8 cellular contexts compared by ENCODE assay signal in the genomic region with DNA sequence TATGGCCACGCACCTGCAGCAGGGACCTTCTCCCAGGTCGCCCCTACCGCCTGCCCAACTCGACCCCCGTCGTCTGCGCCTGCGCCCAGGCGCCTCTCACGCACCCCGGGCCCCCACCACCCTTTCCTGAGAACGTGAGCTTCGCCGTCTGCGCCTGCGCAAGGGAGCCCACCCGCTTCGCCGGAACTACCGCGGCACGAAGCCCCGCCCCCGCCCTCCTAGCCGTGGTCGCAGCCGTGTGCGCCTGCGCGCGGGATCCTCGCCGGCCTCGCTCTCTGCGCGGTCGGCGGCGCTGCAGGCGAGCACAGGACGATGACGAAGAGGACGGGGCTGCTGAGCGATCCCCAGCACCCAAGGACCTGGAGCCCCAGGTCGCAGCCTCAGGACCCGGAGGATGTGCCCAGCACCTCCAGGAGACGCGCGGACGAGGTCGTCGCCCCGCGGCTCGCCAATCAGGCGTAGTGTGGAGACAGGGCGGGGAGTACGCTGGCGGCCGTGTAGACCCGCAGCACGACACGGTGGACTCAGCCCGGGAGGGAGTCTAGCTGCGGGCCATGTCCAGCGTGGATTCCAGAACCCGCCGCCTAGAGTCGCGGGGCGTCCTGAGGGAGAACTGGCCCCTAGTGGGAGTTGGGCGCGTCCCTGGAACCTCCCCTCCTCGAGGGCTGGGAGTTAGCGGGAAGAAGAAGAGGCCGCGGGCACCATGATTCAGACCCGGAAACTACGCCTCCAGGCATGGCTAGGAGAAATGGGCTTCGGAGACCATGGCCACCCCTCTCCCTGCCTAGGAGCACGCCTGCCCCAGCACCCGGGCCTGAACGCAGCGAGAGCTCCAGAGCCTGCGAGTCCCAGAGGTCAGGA.
DNase-seq lines count a peak whose midpoint lies in the region; TF ChIP-seq lines count a peak whose summit lies in the region.

No MANE protein-coding gene starts in this region.

- no peaks in the 10 kb centered on the region for H3K79me1 ChIP-seq in mesendoderm (ENCODE audit: low read length)

- peaks cover 9% of the 10 kb centered on the region for H3K27me3 Mint-ChIP-seq in activated naive CD4-positive, alpha-beta T cell treated with anti-CD3 and anti-CD28 coated beads, Interleukin-2, amount 10 ng/mL, durations not matched to agents 7 days and 5 days

- in situ Hi-C loops in transverse colon (cut with MboI; ENCODE audit: low pct_ligation_motif_present in 1 of 4, low pct_unique_long_range_greater_than_20kb in 1 of 4, low sequenced_read_pairs in 3 of 4), result no loop called here

- peaks cover 8% of the 10 kb centered on the region for H3K4me1 Mint-ChIP-seq in activated naive CD4-positive, alpha-beta T cell treated with anti-CD3 and anti-CD28 coated beads, Interleukin-2, amount 10 ng/mL, durations not matched to agents 7 days and 5 days

- H3K9ac ChIP-seq in mesendoderm (ENCODE audit: low read length), result no peak overlapping the region

- H3K4me3 ChIP-seq in AG10803 (ENCODE audit: low read length) (peak overlapping the region; percentile 71), transverse colon (peak overlapping the region; percentile 43 to 53 (median 46)), mesendoderm (ENCODE audit: low read length) (no peak overlapping the region)

- H4K8ac ChIP-seq in mesendoderm (ENCODE audit: low read depth, low read length), result no peak overlapping the region

- no peaks in the 10 kb centered on the region for H3K36me3 ChIP-seq in transverse colon
- H3K36me3 ChIP-seq in mesendoderm (ENCODE audit: control insufficient read depth, insufficient read depth, low read length), result no peaks in the 10 kb centered on the region

- TF ChIP-seq EP300 in transverse colon (IDR thresholded peaks at IDR 0.05; ENCODE audit: low read depth), result no peak

- H2AK5ac ChIP-seq in mesendoderm (ENCODE audit: low read length), result no peak overlapping the region

- H3K36me3 Mint-ChIP-seq in activated naive CD4-positive, alpha-beta T cell treated with anti-CD3 and anti-CD28 coated beads, Interleukin-2, amount 10 ng/mL, durations not matched to agents 7 days and 5 days, result peaks cover 3% of the 10 kb centered on the region

- H3K4ac ChIP-seq in mesendoderm (ENCODE audit: low read depth, low read length), result no peak overlapping the region

- intact Hi-C loops in transverse colon (cut with DNase I; ENCODE audit: low total_unique reads), result no loop called here

- no peaks in the 10 kb centered on the region for H3K79me2 ChIP-seq in mesendoderm (ENCODE audit: control insufficient read depth, insufficient read depth, low read length)

- H2BK15ac ChIP-seq in mesendoderm (replicated peaks; ENCODE audit: low read depth), result no peak overlapping the region

- no peak overlapping the region for H2BK5ac ChIP-seq in mesendoderm (ENCODE audit: low read length)

- TF ChIP-seq POLR2A in transverse colon (IDR thresholded peaks at IDR 0.05), result peak; percentile 47

- peak overlapping the region; percentile 74 for H3K4me3 Mint-ChIP-seq in activated naive CD4-positive, alpha-beta T cell treated with anti-CD3 and anti-CD28 coated beads, Interleukin-2, amount 10 ng/mL, durations not matched to agents 7 days and 5 days

- H3K27ac Mint-ChIP-seq in activated naive CD4-positive, alpha-beta T cell treated with anti-CD3 and anti-CD28 coated beads, Interleukin-2, amount 10 ng/mL, durations not matched to agents 7 days and 5 days, result peak overlapping the region; percentile 77

- DNase-seq in AG10803 (ENCODE audit: low read depth), result peak; percentile 63
- peak; percentile 94 for DNase-seq in NCI-H82 (lab: John Stamatoyannopoulos, UW)
- peak; percentile 76 for DNase-seq in activated naive CD4-positive, alpha-beta T cell treated with anti-CD3 and anti-CD28 coated beads, Interleukin-2, amount 10 ng/mL, durations not matched to agents 7 days and 5 days
- peak; percentile 77 for DNase-seq in globus pallidus (ENCODE audit: low spot score)
- DNase-seq in putamen (ENCODE audit: low spot score), result peak; percentile 82
- peak; percentile 67 for DNase-seq in transverse colon
- no peak for DNase-seq in mesendoderm
- DNase-seq in NCI-H748 treated with DMSO at 0.1 percent for 48 hours (lab: John Stamatoyannopoulos, UW), result no peak

- WGBS in transverse colon (ENCODE audit: low coverage in 1 of 2), 2 donors, result 52% methylated on average over 75 of the region's 85 CpGs; no CpG with 5 or more reads in 1 of the 2 donors
- WGBS in mesendoderm (ENCODE audit: extremely low coverage, insufficient coverage, low lambda C conversion rate), result no CpG with 5 or more reads among the region's 85 CpGs

- H4K5ac ChIP-seq in mesendoderm (ENCODE audit: low read length), result no peak overlapping the region

- no peaks in the 10 kb centered on the region for H3K9me3 Mint-ChIP-seq in activated naive CD4-positive, alpha-beta T cell treated with anti-CD3 and anti-CD28 coated beads, Interleukin-2, amount 10 ng/mL, durations not matched to agents 7 days and 5 days

- TF ChIP-seq CTCF in AG10803 (conservative IDR thresholded peaks at IDR 0.05; ENCODE audit: low read length) (no peak), transverse colon (IDR thresholded peaks at IDR 0.05) (no peak)

- no peaks in the 10 kb centered on the region for H3K9me3 ChIP-seq in transverse colon

- H3K4me2 ChIP-seq in mesendoderm (ENCODE audit: low read length), result no peak overlapping the region

- H3K4me1 ChIP-seq in transverse colon, result peaks cover 0 to 9% (median 8%) of the 10 kb centered on the region in 4 donors
- H3K4me1 ChIP-seq in mesendoderm (ENCODE audit: control insufficient read depth, low read depth, low read length), result peaks cover 3% of the 10 kb centered on the region

- H3K27ac ChIP-seq in transverse colon (peak overlapping the region; percentile 30 to 56 (median 37)), mesendoderm (ENCODE audit: low read depth, low read length) (no peak overlapping the region)

- H3K56ac ChIP-seq in mesendoderm (ENCODE audit: low read length), result no peak overlapping the region

- CTCF ChIA-PET in activated naive CD4-positive, alpha-beta T cell treated with anti-CD3 and anti-CD28 coated beads, Interleukin-2, amount 10 ng/mL, durations not matched to agents 7 days and 5 days (lab: Charles Lee), result interaction anchor here (1.0 kb wide), 1 partner anchor 144 kb away, joined by 3 read pairs; no protein-coding TSS in a partner anchor

- H2BK120ac ChIP-seq in mesendoderm (ENCODE audit: low read depth, low read length), result no peak overlapping the region

- no peaks in the 10 kb centered on the region for H3K27me3 ChIP-seq in transverse colon
- no peaks in the 10 kb centered on the region for H3K27me3 ChIP-seq in mesendoderm (ENCODE audit: insufficient read depth, low read length, poor library complexity)

- H3K18ac ChIP-seq in mesendoderm (ENCODE audit: low read length), result no peak overlapping the region

- no peak overlapping the region for H3K23ac ChIP-seq in mesendoderm (ENCODE audit: low read length)

Comparison
In these comparisons a context has a peak if more than half of its experiments do, and no peak if none do; other contexts are left out.
1. DNase-seq: peak in AG10803 (single experiment), NCI-H82 (single experiment), activated naive CD4-positive, alpha-beta T cell treated with anti-CD3 and anti-CD28 coated beads, Interleukin-2, amount 10 ng/mL, durations not matched to agents 7 days and 5 days (single experiment), globus pallidus (single experiment), putamen (single experiment) and transverse colon (single experiment); none in mesendoderm (single experiment) and NCI-H748 treated with DMSO at 0.1 percent for 48 hours (single experiment).